ENCODE assay signal across 2 cellular contexts in the genomic region with DNA sequence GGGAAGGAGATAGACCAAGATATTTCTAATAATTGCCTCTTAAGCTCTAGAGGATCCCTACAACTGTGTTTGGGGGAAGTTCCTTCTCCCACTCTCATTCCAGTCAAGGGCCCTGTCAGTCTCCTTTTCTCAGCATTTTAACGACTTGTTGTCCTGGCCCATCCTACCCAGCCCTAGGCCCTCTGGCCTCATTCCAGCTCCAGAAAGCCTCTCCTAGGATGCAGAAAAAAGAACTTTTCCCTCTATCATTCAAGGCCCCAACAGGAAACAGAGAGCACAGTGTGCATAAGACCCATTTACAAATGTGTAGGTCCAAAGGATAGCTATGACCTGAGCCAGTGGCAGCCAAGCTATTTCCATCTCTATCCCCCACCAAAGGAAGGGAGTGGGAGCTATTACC.
TF ChIP-seq lines count a peak whose summit lies in the region.

No MANE protein-coding gene starts in this region.

TF ChIP-seq in HepG2, 621 proteins besides CTCF, POLR2A, EP300 and RAD21:
- TF ChIP-seq ZNF333 (CRISPR knock-in tag; IDR thresholded peaks at IDR 0.05; ENCODE audit: borderline replicate concordance) (no peak), RNF2 (conservative IDR thresholded peaks at IDR 0.05; ENCODE audit: low read depth) (no peak), ZNF674 (CRISPR knock-in tag; IDR thresholded peaks at IDR 0.05; ENCODE audit: low read depth) (no peak)
- TF ChIP-seq, protein P1, sequence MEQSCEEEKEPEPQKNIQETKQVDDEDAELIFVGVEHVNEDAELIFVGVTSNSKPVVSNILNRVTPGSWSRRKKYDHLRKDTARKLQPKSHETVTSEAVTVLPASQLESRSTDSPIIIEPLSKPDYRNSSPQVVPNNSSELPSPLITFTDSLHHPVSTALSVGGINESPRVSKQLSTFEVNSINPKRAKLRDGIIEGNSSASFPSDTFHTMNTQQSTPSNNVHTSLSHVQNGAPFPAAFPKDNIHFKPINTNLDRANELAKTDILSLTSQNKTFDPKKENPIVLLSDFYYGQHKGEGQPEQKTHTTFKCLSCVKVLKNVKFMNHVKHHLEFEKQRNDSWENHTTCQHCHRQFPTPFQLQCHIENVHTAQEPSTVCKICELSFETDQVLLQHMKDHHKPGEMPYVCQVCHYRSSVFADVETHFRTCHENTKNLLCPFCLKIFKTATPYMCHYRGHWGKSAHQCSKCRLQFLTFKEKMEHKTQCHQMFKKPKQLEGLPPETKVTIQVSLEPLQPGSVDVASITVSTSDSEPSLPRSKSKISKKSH (CRISPR knock-in tag; IDR thresholded peaks at IDR 0.05; ENCODE audit: borderline replicate concordance), result no peak
- TF ChIP-seq, protein P2, sequence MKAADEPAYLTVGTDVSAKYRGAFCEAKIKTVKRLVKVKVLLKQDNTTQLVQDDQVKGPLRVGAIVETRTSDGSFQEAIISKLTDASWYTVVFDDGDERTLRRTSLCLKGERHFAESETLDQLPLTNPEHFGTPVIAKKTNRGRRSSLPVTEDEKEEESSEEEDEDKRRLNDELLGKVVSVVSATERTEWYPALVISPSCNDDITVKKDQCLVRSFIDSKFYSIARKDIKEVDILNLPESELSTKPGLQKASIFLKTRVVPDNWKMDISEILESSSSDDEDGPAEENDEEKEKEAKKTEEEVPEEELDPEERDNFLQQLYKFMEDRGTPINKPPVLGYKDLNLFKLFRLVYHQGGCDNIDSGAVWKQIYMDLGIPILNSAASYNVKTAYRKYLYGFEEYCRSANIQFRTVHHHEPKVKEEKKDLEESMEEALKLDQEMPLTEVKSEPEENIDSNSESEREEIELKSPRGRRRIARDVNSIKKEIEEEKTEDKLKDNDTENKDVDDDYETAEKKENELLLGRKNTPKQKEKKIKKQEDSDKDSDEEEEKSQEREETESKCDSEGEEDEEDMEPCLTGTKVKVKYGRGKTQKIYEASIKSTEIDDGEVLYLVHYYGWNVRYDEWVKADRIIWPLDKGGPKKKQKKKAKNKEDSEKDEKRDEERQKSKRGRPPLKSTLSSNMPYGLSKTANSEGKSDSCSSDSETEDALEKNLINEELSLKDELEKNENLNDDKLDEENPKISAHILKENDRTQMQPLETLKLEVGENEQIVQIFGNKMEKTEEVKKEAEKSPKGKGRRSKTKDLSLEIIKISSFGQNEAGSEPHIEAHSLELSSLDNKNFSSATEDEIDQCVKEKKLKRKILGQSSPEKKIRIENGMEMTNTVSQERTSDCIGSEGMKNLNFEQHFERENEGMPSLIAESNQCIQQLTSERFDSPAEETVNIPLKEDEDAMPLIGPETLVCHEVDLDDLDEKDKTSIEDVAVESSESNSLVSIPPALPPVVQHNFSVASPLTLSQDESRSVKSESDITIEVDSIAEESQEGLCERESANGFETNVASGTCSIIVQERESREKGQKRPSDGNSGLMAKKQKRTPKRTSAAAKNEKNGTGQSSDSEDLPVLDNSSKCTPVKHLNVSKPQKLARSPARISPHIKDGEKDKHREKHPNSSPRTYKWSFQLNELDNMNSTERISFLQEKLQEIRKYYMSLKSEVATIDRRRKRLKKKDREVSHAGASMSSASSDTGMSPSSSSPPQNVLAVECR (CRISPR knock-in tag; IDR thresholded peaks at IDR 0.05; ENCODE audit: borderline replicate concordance), result no peak
- TF ChIP-seq, protein P3, sequence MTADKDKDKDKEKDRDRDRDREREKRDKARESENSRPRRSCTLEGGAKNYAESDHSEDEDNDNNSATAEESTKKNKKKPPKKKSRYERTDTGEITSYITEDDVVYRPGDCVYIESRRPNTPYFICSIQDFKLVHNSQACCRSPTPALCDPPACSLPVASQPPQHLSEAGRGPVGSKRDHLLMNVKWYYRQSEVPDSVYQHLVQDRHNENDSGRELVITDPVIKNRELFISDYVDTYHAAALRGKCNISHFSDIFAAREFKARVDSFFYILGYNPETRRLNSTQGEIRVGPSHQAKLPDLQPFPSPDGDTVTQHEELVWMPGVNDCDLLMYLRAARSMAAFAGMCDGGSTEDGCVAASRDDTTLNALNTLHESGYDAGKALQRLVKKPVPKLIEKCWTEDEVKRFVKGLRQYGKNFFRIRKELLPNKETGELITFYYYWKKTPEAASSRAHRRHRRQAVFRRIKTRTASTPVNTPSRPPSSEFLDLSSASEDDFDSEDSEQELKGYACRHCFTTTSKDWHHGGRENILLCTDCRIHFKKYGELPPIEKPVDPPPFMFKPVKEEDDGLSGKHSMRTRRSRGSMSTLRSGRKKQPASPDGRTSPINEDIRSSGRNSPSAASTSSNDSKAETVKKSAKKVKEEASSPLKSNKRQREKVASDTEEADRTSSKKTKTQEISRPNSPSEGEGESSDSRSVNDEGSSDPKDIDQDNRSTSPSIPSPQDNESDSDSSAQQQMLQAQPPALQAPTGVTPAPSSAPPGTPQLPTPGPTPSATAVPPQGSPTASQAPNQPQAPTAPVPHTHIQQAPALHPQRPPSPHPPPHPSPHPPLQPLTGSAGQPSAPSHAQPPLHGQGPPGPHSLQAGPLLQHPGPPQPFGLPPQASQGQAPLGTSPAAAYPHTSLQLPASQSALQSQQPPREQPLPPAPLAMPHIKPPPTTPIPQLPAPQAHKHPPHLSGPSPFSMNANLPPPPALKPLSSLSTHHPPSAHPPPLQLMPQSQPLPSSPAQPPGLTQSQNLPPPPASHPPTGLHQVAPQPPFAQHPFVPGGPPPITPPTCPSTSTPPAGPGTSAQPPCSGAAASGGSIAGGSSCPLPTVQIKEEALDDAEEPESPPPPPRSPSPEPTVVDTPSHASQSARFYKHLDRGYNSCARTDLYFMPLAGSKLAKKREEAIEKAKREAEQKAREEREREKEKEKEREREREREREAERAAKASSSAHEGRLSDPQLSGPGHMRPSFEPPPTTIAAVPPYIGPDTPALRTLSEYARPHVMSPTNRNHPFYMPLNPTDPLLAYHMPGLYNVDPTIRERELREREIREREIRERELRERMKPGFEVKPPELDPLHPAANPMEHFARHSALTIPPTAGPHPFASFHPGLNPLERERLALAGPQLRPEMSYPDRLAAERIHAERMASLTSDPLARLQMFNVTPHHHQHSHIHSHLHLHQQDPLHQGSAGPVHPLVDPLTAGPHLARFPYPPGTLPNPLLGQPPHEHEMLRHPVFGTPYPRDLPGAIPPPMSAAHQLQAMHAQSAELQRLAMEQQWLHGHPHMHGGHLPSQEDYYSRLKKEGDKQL (CRISPR knock-in tag; IDR thresholded peaks at IDR 0.05; ENCODE audit: low read depth), result no peak

TF ChIP-seq in WTC11, 78 proteins besides CTCF, POLR2A, EP300 and RAD21:
- TF ChIP-seq MXD4 (CRISPR knock-in tag; IDR thresholded peaks at IDR 0.05; ENCODE audit: borderline replicate concordance) (no peak), EMX1 (CRISPR knock-in tag; IDR thresholded peaks at IDR 0.05) (no peak), JUN (CRISPR knock-in tag; IDR thresholded peaks at IDR 0.05) (no peak), ETV6 (CRISPR knock-in tag; IDR thresholded peaks at IDR 0.05) (no peak), SOX15 (CRISPR knock-in tag; IDR thresholded peaks at IDR 0.05) (no peak), GABPB1 (CRISPR knock-in tag; IDR thresholded peaks at IDR 0.05) (no peak)
- TF ChIP-seq, protein P4, sequence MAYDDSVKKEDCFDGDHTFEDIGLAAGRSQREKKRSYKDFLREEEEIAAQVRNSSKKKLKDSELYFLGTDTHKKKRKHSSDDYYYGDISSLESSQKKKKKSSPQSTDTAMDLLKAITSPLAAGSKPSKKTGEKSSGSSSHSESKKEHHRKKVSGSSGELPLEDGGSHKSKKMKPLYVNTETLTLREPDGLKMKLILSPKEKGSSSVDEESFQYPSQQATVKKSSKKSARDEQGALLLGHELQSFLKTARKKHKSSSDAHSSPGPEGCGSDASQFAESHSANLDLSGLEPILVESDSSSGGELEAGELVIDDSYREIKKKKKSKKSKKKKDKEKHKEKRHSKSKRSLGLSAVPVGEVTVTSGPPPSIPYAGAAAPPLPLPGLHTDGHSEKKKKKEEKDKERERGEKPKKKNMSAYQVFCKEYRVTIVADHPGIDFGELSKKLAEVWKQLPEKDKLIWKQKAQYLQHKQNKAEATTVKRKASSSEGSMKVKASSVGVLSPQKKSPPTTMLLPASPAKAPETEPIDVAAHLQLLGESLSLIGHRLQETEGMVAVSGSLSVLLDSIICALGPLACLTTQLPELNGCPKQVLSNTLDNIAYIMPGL (CRISPR knock-in tag; IDR thresholded peaks at IDR 0.05), result no peak
- TF ChIP-seq, protein P5, sequence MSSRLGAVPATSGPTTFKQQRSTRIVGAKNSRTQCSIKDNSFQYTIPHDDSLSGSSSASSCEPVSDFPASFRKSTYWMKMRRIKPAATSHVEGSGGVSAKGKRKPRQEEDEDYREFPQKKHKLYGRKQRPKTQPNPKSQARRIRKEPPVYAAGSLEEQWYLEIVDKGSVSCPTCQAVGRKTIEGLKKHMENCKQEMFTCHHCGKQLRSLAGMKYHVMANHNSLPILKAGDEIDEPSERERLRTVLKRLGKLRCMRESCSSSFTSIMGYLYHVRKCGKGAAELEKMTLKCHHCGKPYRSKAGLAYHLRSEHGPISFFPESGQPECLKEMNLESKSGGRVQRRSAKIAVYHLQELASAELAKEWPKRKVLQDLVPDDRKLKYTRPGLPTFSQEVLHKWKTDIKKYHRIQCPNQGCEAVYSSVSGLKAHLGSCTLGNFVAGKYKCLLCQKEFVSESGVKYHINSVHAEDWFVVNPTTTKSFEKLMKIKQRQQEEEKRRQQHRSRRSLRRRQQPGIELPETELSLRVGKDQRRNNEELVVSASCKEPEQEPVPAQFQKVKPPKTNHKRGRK (CRISPR knock-in tag; IDR thresholded peaks at IDR 0.05; ENCODE audit: borderline replicate concordance), result no peak
- TF ChIP-seq, protein P6, sequence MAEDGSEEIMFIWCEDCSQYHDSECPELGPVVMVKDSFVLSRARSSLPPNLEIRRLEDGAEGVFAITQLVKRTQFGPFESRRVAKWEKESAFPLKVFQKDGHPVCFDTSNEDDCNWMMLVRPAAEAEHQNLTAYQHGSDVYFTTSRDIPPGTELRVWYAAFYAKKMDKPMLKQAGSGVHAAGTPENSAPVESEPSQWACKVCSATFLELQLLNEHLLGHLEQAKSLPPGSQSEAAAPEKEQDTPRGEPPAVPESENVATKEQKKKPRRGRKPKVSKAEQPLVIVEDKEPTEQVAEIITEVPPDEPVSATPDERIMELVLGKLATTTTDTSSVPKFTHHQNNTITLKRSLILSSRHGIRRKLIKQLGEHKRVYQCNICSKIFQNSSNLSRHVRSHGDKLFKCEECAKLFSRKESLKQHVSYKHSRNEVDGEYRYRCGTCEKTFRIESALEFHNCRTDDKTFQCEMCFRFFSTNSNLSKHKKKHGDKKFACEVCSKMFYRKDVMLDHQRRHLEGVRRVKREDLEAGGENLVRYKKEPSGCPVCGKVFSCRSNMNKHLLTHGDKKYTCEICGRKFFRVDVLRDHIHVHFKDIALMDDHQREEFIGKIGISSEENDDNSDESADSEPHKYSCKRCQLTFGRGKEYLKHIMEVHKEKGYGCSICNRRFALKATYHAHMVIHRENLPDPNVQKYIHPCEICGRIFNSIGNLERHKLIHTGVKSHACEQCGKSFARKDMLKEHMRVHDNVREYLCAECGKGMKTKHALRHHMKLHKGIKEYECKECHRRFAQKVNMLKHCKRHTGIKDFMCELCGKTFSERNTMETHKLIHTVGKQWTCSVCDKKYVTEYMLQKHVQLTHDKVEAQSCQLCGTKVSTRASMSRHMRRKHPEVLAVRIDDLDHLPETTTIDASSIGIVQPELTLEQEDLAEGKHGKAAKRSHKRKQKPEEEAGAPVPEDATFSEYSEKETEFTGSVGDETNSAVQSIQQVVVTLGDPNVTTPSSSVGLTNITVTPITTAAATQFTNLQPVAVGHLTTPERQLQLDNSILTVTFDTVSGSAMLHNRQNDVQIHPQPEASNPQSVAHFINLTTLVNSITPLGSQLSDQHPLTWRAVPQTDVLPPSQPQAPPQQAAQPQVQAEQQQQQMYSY (CRISPR knock-in tag; IDR thresholded peaks at IDR 0.05), result no peak
- TF ChIP-seq, protein P7, sequence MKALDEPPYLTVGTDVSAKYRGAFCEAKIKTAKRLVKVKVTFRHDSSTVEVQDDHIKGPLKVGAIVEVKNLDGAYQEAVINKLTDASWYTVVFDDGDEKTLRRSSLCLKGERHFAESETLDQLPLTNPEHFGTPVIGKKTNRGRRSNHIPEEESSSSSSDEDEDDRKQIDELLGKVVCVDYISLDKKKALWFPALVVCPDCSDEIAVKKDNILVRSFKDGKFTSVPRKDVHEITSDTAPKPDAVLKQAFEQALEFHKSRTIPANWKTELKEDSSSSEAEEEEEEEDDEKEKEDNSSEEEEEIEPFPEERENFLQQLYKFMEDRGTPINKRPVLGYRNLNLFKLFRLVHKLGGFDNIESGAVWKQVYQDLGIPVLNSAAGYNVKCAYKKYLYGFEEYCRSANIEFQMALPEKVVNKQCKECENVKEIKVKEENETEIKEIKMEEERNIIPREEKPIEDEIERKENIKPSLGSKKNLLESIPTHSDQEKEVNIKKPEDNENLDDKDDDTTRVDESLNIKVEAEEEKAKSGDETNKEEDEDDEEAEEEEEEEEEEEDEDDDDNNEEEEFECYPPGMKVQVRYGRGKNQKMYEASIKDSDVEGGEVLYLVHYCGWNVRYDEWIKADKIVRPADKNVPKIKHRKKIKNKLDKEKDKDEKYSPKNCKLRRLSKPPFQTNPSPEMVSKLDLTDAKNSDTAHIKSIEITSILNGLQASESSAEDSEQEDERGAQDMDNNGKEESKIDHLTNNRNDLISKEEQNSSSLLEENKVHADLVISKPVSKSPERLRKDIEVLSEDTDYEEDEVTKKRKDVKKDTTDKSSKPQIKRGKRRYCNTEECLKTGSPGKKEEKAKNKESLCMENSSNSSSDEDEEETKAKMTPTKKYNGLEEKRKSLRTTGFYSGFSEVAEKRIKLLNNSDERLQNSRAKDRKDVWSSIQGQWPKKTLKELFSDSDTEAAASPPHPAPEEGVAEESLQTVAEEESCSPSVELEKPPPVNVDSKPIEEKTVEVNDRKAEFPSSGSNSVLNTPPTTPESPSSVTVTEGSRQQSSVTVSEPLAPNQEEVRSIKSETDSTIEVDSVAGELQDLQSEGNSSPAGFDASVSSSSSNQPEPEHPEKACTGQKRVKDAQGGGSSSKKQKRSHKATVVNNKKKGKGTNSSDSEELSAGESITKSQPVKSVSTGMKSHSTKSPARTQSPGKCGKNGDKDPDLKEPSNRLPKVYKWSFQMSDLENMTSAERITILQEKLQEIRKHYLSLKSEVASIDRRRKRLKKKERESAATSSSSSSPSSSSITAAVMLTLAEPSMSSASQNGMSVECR (CRISPR knock-in tag; IDR thresholded peaks at IDR 0.05; ENCODE audit: borderline replicate concordance), result no peak
- TF ChIP-seq, protein P8, sequence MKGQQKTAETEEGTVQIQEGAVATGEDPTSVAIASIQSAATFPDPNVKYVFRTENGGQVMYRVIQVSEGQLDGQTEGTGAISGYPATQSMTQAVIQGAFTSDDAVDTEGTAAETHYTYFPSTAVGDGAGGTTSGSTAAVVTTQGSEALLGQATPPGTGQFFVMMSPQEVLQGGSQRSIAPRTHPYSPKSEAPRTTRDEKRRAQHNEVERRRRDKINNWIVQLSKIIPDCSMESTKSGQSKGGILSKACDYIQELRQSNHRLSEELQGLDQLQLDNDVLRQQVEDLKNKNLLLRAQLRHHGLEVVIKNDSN (CRISPR knock-in tag; IDR thresholded peaks at IDR 0.05), result no peak
- TF ChIP-seq, protein P9, sequence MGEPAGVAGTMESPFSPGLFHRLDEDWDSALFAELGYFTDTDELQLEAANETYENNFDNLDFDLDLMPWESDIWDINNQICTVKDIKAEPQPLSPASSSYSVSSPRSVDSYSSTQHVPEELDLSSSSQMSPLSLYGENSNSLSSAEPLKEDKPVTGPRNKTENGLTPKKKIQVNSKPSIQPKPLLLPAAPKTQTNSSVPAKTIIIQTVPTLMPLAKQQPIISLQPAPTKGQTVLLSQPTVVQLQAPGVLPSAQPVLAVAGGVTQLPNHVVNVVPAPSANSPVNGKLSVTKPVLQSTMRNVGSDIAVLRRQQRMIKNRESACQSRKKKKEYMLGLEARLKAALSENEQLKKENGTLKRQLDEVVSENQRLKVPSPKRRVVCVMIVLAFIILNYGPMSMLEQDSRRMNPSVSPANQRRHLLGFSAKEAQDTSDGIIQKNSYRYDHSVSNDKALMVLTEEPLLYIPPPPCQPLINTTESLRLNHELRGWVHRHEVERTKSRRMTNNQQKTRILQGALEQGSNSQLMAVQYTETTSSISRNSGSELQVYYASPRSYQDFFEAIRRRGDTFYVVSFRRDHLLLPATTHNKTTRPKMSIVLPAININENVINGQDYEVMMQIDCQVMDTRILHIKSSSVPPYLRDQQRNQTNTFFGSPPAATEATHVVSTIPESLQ (CRISPR knock-in tag; IDR thresholded peaks at IDR 0.05), result no peak
- TF ChIP-seq, protein P10, sequence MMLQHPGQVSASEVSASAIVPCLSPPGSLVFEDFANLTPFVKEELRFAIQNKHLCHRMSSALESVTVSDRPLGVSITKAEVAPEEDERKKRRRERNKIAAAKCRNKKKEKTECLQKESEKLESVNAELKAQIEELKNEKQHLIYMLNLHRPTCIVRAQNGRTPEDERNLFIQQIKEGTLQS (CRISPR knock-in tag; conservative IDR thresholded peaks at IDR 0.05), result no peak
